ENCODE assay signal across 1 cellular context in genomic region chr2:31170071-31170698, GRCh38.
TF ChIP-seq lines count a peak whose summit lies in the region.

No MANE protein-coding gene starts in this region.

TF ChIP-seq in GM12878, 131 proteins besides CTCF, POLR2A, EP300 and RAD21:
- TF ChIP-seq SMC3 (IDR thresholded peaks at IDR 0.05; ENCODE audit: borderline replicate concordance, low read length): peak; percentile 84
- TF ChIP-seq ZBTB33 (IDR thresholded peaks at IDR 0.05): no peak
- 0 out of 2 replicates have a peak, but pooled peaks have one; percentile 31 for TF ChIP-seq NR2F1 (conservative IDR thresholded peaks at IDR 0.05)
- TF ChIP-seq RB1 (IDR thresholded peaks at IDR 0.05; ENCODE audit: borderline replicate concordance): no peak
- no peak for TF ChIP-seq ZNF217 (IDR thresholded peaks at IDR 0.05)
- TF ChIP-seq CHD4 (IDR thresholded peaks at IDR 0.05): no peak
- TF ChIP-seq GABPA (IDR thresholded peaks at IDR 0.05; ENCODE audit: low read depth): no peak
- no peak for TF ChIP-seq RELB (IDR thresholded peaks at IDR 0.05; ENCODE audit: low read depth)
- no peak for TF ChIP-seq SMARCA5 (IDR thresholded peaks at IDR 0.05)
- TF ChIP-seq CBX5 (IDR thresholded peaks at IDR 0.05; ENCODE audit: low read depth): no peak
- no peak for TF ChIP-seq ZNF592 (IDR thresholded peaks at IDR 0.05)
- no peak for TF ChIP-seq CBFB (IDR thresholded peaks at IDR 0.05; ENCODE audit: low read depth)
- TF ChIP-seq JUND (IDR thresholded peaks at IDR 0.05; ENCODE audit: low read depth, low read length): no peak
- 0 out of 2 replicates have a peak, but pooled peaks have one; percentile 49 for TF ChIP-seq IRF4 (IDR thresholded peaks at IDR 0.05; ENCODE audit: low read depth, low read length)
- TF ChIP-seq KAT2A (conservative IDR thresholded peaks at IDR 0.05; ENCODE audit: control insufficient read depth, low read depth, low read length): no peak
- TF ChIP-seq SREBF1 (IDR thresholded peaks at IDR 0.05; ENCODE audit: low read length): no peak
- no peak for TF ChIP-seq JUNB (IDR thresholded peaks at IDR 0.05)
- TF ChIP-seq NR2C1 (IDR thresholded peaks at IDR 0.05): no peak
- TF ChIP-seq RUNX3 (IDR thresholded peaks at IDR 0.05; ENCODE audit: low read length): peak; percentile 86
- TF ChIP-seq KDM1A (IDR thresholded peaks at IDR 0.05; ENCODE audit: borderline replicate concordance): no peak
- TF ChIP-seq PBX3 (IDR thresholded peaks at IDR 0.05; ENCODE audit: insufficient replicate concordance, low read depth, low read length): no peak
- TF ChIP-seq SUZ12 (IDR thresholded peaks at IDR 0.05; ENCODE audit: unreplicated experiment): no peak
- TF ChIP-seq YY1 (IDR thresholded peaks at IDR 0.05; ENCODE audit: low read depth, low read length): 0 out of 2 replicates have a peak, but pooled peaks have one; percentile 53
- 0 out of 2 replicates have a peak, but pooled peaks have one; percentile 66 for TF ChIP-seq WRNIP1 (IDR thresholded peaks at IDR 0.05; ENCODE audit: borderline replicate concordance, low read depth, low read length)
- 0 out of 3 replicates have a peak, but pooled peaks have one; percentile 49 for TF ChIP-seq POU2F2 (IDR thresholded peaks at IDR 0.05; ENCODE audit: borderline replicate concordance, low read depth, low read length)
- TF ChIP-seq RFX5 (IDR thresholded peaks at IDR 0.05; ENCODE audit: low read depth, low read length): no peak
